ENCODE assay signal across 10 cellular contexts in the genomic region with DNA sequence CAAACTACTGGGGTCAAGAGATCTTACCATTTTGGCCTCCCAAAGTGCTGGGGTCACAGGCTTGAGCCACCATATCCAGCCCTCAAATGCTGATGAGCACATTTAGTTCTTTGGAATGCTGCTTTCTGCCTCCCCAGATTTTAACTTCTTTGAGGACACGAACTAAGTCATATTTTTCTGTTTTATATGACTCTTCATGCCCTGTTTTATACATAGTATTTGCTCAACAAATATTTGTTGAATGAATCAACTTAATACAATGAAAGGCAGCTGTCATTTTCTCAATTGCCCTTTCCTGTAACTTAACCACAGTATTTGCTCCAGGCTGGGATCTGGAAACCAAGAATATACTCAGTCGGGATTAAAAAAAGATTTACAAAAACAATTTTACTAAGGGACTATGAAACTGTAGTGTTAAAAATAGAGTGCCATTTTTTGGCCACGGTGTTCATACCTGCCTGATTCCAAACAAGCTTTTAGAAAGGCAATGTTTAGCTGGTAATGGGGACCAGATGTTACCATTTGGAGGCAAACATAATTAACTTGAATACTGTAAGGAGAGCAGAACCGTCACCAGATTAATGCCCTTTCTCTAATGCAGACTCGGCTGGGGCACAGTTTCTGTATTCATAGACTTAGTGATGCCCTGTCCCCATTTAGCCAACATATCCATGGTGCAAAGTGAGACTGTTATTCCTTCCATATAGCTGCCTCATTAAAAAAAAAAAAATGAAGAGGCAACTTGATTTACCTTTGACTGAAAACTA.
A peak's percentile ranks its signal among the peaks of the same experiment; 100 is the strongest.
DNase-seq lines count a peak whose midpoint lies in the region; ATAC-seq and TF ChIP-seq lines count a peak whose summit lies in the region.
"Had no signal": no experiment of that assay in that cellular context is flagged by ENCODE, and none has a peak within 500 bp of the region (broad histone marks: within the 10 kb centered on the region; RNA-seq: fewer than 3 reads in every experiment).

No MANE protein-coding gene starts in this region.

- no peaks in the 10 kb centered on the region for H4K20me1 ChIP-seq in hepatocyte (ENCODE audit: insufficient read depth, poor library complexity, severe bottlenecking)

- H3K4me3 Mint-ChIP-seq in effector memory CD8-positive, alpha-beta T cell, result no peak overlapping the region
- H3K4me3 Mint-ChIP-seq: immature natural killer cell had no signal

- WGBS in hepatocyte (ENCODE audit: low lambda C conversion rate, missing lambda C conversion rate), result 43% methylated on average over 5 of the region's 5 CpGs

- H3K4me1 ChIP-seq in HEK293 (ENCODE audit: control insufficient read depth, insufficient read depth, low read length), result no peaks in the 10 kb centered on the region
- H3K4me1 ChIP-seq in hepatocyte (ENCODE audit: insufficient read depth), result peaks cover 11% of the 10 kb centered on the region

- H3K27ac Mint-ChIP-seq in effector memory CD8-positive, alpha-beta T cell, result no peak overlapping the region
- H3K27ac Mint-ChIP-seq: immature natural killer cell had no signal

- H3K9me3 ChIP-seq in HEK293 (ENCODE audit: control insufficient read depth, insufficient read depth, low read depth, low read length) (no peaks in the 10 kb centered on the region), hepatocyte (ENCODE audit: low read depth) (no peaks in the 10 kb centered on the region)

- peaks cover 8 to 43% of the 10 kb centered on the region in 2 experiments for H3K36me3 ChIP-seq in HEK293 (ENCODE audit: control insufficient read depth in 2 of 2, insufficient read depth in 1 of 2, low read length in 2 of 2)
- H3K36me3 ChIP-seq in hepatocyte (replicated peaks; ENCODE audit: insufficient read depth, low read depth), result no peaks in the 10 kb centered on the region
- H3K36me3 ChIP-seq: WERI-Rb-1 had no signal

- H3K36me3 Mint-ChIP-seq in effector memory CD8-positive, alpha-beta T cell (ENCODE audit: insufficient read depth), result no peaks in the 10 kb centered on the region

- CTCF ChIA-PET in HEK293 (lab: Yijun Ruan, JAX), result no interaction called here

- no peak overlapping the region for H3K4me2 ChIP-seq in hepatocyte

- DNase-seq in AG10803 (ENCODE audit: low read depth) (peak; percentile 86), RPMI7951 (ENCODE audit: low read depth) (peak; percentile 94), hepatocyte (ENCODE audit: low spot score) (no peak), medulla oblongata (ENCODE audit: extremely low spot score) (no peak), hippocampal formation (lab: John Stamatoyannopoulos, UW) (no peak)
- no peak for DNase-seq in effector memory CD8-positive, alpha-beta T cell
- DNase-seq: immature natural killer cell, WERI-Rb-1 had no signal

- H3K4me3 ChIP-seq in AG10803 (ENCODE audit: low read length), result no peak overlapping the region
- no peak overlapping the region for H3K4me3 ChIP-seq in HEK293 (ENCODE audit: low read depth, low read length)
- no peak overlapping the region for H3K4me3 ChIP-seq in hepatocyte

- no peaks in the 10 kb centered on the region for H3K27me3 ChIP-seq in hepatocyte

- no peaks in the 10 kb centered on the region for H3K9me3 Mint-ChIP-seq in effector memory CD8-positive, alpha-beta T cell
- H3K9me3 Mint-ChIP-seq: immature natural killer cell had no signal

- no peaks in the 10 kb centered on the region for H3K9me2 ChIP-seq in hepatocyte (replicated peaks; ENCODE audit: insufficient read depth)

- ATAC-seq in effector memory CD8-positive, alpha-beta T cell (replicated peaks), result no peak
- no peak for ATAC-seq in GM21360 (IDR thresholded peaks at IDR 0.05; ENCODE audit: unreplicated experiment)

- POLR2A ChIA-PET in HEK293 (lab: Yijun Ruan, JAX), result no interaction called here

- H3K27ac ChIP-seq in HEK293 (ENCODE audit: extremely low read depth, low read depth, low read length) (no peak overlapping the region), hepatocyte (peak overlapping the region; percentile 74)
- H3K27ac ChIP-seq: WERI-Rb-1 had no signal

- TF ChIP-seq CTCF in AG10803 (conservative IDR thresholded peaks at IDR 0.05; ENCODE audit: low read length), result no peak
- no peak for TF ChIP-seq CTCF in HEK293 (tag by site-specific recombination; IDR thresholded peaks at IDR 0.05)
- TF ChIP-seq CTCF in hepatocyte (IDR thresholded peaks at IDR 0.05; ENCODE audit: poor library complexity), result no peak

- no peaks in the 10 kb centered on the region for H3K27me3 Mint-ChIP-seq in effector memory CD8-positive, alpha-beta T cell

- no peak overlapping the region for H2AFZ ChIP-seq in hepatocyte

- H3K4me1 Mint-ChIP-seq in effector memory CD8-positive, alpha-beta T cell (ENCODE audit: low read depth in 2 of 2), result peaks cover 5 to 6% of the 10 kb centered on the region in 2 donors

- no peaks in the 10 kb centered on the region for H3K79me2 ChIP-seq in hepatocyte

TF ChIP-seq in HEK293, 187 proteins besides CTCF, POLR2A, EP300 and RAD21:
- TF ChIP-seq GFI1B (tag by site-specific recombination; IDR thresholded peaks at IDR 0.05) (no peak), ZNF10 (tag by site-specific recombination; IDR thresholded peaks at IDR 0.05) (peak; percentile 77)

Comparison
In these comparisons a context has a peak if more than half of its experiments do, and no peak if none do; other contexts are left out.
1. DNase-seq: peak in AG10803 (single experiment) and RPMI7951 (single experiment); none in hepatocyte (single experiment), medulla oblongata (single experiment), hippocampal formation (0 of 2) and effector memory CD8-positive, alpha-beta T cell (0 of 3).